Comparison of ENCODE assay signal across 1 cellular context in genomic region chr7:75915416-75916156, GRCh38.
TF ChIP-seq lines count a peak whose summit lies in the region.

No MANE protein-coding gene starts in this region.

TF ChIP-seq in K562, 482 proteins besides CTCF, POLR2A, EP300 and RAD21 (continued from another document):
- TF ChIP-seq, protein P1, sequence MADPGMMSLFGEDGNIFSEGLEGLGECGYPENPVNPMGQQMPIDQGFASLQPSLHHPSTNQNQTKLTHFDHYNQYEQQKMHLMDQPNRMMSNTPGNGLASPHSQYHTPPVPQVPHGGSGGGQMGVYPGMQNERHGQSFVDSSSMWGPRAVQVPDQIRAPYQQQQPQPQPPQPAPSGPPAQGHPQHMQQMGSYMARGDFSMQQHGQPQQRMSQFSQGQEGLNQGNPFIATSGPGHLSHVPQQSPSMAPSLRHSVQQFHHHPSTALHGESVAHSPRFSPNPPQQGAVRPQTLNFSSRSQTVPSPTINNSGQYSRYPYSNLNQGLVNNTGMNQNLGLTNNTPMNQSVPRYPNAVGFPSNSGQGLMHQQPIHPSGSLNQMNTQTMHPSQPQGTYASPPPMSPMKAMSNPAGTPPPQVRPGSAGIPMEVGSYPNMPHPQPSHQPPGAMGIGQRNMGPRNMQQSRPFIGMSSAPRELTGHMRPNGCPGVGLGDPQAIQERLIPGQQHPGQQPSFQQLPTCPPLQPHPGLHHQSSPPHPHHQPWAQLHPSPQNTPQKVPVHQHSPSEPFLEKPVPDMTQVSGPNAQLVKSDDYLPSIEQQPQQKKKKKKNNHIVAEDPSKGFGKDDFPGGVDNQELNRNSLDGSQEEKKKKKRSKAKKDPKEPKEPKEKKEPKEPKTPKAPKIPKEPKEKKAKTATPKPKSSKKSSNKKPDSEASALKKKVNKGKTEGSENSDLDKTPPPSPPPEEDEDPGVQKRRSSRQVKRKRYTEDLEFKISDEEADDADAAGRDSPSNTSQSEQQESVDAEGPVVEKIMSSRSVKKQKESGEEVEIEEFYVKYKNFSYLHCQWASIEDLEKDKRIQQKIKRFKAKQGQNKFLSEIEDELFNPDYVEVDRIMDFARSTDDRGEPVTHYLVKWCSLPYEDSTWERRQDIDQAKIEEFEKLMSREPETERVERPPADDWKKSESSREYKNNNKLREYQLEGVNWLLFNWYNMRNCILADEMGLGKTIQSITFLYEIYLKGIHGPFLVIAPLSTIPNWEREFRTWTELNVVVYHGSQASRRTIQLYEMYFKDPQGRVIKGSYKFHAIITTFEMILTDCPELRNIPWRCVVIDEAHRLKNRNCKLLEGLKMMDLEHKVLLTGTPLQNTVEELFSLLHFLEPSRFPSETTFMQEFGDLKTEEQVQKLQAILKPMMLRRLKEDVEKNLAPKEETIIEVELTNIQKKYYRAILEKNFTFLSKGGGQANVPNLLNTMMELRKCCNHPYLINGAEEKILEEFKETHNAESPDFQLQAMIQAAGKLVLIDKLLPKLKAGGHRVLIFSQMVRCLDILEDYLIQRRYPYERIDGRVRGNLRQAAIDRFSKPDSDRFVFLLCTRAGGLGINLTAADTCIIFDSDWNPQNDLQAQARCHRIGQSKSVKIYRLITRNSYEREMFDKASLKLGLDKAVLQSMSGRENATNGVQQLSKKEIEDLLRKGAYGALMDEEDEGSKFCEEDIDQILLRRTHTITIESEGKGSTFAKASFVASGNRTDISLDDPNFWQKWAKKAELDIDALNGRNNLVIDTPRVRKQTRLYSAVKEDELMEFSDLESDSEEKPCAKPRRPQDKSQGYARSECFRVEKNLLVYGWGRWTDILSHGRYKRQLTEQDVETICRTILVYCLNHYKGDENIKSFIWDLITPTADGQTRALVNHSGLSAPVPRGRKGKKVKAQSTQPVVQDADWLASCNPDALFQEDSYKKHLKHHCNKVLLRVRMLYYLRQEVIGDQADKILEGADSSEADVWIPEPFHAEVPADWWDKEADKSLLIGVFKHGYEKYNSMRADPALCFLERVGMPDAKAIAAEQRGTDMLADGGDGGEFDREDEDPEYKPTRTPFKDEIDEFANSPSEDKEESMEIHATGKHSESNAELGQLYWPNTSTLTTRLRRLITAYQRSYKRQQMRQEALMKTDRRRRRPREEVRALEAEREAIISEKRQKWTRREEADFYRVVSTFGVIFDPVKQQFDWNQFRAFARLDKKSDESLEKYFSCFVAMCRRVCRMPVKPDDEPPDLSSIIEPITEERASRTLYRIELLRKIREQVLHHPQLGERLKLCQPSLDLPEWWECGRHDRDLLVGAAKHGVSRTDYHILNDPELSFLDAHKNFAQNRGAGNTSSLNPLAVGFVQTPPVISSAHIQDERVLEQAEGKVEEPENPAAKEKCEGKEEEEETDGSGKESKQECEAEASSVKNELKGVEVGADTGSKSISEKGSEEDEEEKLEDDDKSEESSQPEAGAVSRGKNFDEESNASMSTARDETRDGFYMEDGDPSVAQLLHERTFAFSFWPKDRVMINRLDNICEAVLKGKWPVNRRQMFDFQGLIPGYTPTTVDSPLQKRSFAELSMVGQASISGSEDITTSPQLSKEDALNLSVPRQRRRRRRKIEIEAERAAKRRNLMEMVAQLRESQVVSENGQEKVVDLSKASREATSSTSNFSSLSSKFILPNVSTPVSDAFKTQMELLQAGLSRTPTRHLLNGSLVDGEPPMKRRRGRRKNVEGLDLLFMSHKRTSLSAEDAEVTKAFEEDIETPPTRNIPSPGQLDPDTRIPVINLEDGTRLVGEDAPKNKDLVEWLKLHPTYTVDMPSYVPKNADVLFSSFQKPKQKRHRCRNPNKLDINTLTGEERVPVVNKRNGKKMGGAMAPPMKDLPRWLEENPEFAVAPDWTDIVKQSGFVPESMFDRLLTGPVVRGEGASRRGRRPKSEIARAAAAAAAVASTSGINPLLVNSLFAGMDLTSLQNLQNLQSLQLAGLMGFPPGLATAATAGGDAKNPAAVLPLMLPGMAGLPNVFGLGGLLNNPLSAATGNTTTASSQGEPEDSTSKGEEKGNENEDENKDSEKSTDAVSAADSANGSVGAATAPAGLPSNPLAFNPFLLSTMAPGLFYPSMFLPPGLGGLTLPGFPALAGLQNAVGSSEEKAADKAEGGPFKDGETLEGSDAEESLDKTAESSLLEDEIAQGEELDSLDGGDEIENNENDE (IDR thresholded peaks at IDR 0.05; ENCODE audit: low read depth, low read length), result no peak
- TF ChIP-seq GATA2 (CRISPR knock-in tag; IDR thresholded peaks at IDR 0.05) (no peak), ZNF766 (CRISPR knock-in tag; conservative IDR thresholded peaks at IDR 0.05) (peak; percentile 84), ZNF76 (CRISPR knock-in tag; IDR thresholded peaks at IDR 0.05; ENCODE audit: borderline replicate concordance) (no peak), RNF2 (IDR thresholded peaks at IDR 0.05) (no peak)
